ENCODE assay signal across 1 cellular context in genomic region chr10:90437452-90437851, GRCh38.
TF ChIP-seq lines count a peak whose summit lies in the region.

No MANE protein-coding gene starts in this region.

TF ChIP-seq in GM12878, 131 proteins besides CTCF, POLR2A, EP300 and RAD21 (continued from another document):
- TF ChIP-seq ATF2 (IDR thresholded peaks at IDR 0.05; ENCODE audit: low read length) (no peak), NKRF (conservative IDR thresholded peaks at IDR 0.05) (no peak), EZH2 (IDR thresholded peaks at IDR 0.05; ENCODE audit: borderline replicate concordance, control insufficient read depth, low read depth, low read length) (no peak), MTA2 (IDR thresholded peaks at IDR 0.05; ENCODE audit: low read depth) (no peak), REST (IDR thresholded peaks at IDR 0.05; ENCODE audit: low read depth, low read length) (no peak), USF1 (IDR thresholded peaks at IDR 0.05; ENCODE audit: borderline replicate concordance, extremely low read length, insufficient read depth, low read depth, low read length) (no peak)
- TF ChIP-seq, protein P1, sequence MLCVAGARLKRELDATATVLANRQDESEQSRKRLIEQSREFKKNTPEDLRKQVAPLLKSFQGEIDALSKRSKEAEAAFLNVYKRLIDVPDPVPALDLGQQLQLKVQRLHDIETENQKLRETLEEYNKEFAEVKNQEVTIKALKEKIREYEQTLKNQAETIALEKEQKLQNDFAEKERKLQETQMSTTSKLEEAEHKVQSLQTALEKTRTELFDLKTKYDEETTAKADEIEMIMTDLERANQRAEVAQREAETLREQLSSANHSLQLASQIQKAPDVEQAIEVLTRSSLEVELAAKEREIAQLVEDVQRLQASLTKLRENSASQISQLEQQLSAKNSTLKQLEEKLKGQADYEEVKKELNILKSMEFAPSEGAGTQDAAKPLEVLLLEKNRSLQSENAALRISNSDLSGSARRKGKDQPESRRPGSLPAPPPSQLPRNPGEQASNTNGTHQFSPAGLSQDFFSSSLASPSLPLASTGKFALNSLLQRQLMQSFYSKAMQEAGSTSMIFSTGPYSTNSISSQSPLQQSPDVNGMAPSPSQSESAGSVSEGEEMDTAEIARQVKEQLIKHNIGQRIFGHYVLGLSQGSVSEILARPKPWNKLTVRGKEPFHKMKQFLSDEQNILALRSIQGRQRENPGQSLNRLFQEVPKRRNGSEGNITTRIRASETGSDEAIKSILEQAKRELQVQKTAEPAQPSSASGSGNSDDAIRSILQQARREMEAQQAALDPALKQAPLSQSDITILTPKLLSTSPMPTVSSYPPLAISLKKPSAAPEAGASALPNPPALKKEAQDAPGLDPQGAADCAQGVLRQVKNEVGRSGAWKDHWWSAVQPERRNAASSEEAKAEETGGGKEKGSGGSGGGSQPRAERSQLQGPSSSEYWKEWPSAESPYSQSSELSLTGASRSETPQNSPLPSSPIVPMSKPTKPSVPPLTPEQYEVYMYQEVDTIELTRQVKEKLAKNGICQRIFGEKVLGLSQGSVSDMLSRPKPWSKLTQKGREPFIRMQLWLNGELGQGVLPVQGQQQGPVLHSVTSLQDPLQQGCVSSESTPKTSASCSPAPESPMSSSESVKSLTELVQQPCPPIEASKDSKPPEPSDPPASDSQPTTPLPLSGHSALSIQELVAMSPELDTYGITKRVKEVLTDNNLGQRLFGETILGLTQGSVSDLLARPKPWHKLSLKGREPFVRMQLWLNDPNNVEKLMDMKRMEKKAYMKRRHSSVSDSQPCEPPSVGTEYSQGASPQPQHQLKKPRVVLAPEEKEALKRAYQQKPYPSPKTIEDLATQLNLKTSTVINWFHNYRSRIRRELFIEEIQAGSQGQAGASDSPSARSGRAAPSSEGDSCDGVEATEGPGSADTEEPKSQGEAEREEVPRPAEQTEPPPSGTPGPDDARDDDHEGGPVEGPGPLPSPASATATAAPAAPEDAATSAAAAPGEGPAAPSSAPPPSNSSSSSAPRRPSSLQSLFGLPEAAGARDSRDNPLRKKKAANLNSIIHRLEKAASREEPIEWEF (IDR thresholded peaks at IDR 0.05; ENCODE audit: insufficient replicate concordance, low read depth, low read length), result no peak
